ENCODE assay signal across 20 cellular contexts in genomic region chr14:54194501-54194900, GRCh38.
A peak's percentile ranks its signal among the peaks of the same experiment; 100 is the strongest.
DNase-seq lines count a peak whose midpoint lies in the region; ATAC-seq and TF ChIP-seq lines count a peak whose summit lies in the region.
"Had no signal": no experiment of that assay in that cellular context is flagged by ENCODE, and none has a peak within 500 bp of the region (broad histone marks: within the 10 kb centered on the region; RNA-seq: fewer than 3 reads in every experiment).

No MANE protein-coding gene starts in this region.

- WGBS in testis, 2 donors, result 75 to 79% methylated on average over 2 of the region's 2 CpGs

- TF ChIP-seq CTCF in cardiac fibroblast (IDR thresholded peaks at IDR 0.05; ENCODE audit: low read depth, low read length) (no peak), testis (IDR thresholded peaks at IDR 0.05) (no peak)

- H3K4me3 ChIP-seq in cardiac fibroblast (replicated peaks in 1 of 2; ENCODE audit: low read depth in 2 of 2, low read length in 2 of 2) (no peak overlapping the region), testis (no peak overlapping the region)
- H3K4me3 ChIP-seq: HAP-1 had no signal

- H3K27ac ChIP-seq in testis, result no peak overlapping the region
- H3K27ac ChIP-seq: C4-2B had no signal

- H3K36me3 ChIP-seq in testis (ENCODE audit: low read depth, missing control alignments), result no peaks in the 10 kb centered on the region
- H3K36me3 ChIP-seq: HAP-1 had no signal

- intact Hi-C loops in testis (cut with DNase I; ENCODE audit: low total_unique reads), result no loop called here

- no peaks in the 10 kb centered on the region for H3K27me3 ChIP-seq in testis

- DNase-seq in EH (ENCODE audit: low read depth) (peak; percentile 33), RPMI7951 (ENCODE audit: low read depth) (peak; percentile 34), cardiac fibroblast (ENCODE audit: low read depth in 2 of 2) (peak; percentile 36 to 63), iris pigment epithelial cell (ENCODE audit: low read depth) (peak; percentile 16), NCI-H2171 (lab: John Stamatoyannopoulos, UW) (no peak), DMS53 (lab: John Stamatoyannopoulos, UW) (no peak), testis (no peak)
- DNase-seq: AML-193, DND-41, Kasumi-1, NCI-H1092 treated with DMSO at 0.1 percent for 48 hours, NCI-H2081, NCI-H510A treated with DMSO at 0.1 percent for 48 hours, NCI-H82, OCI-M1, SHP77 had no signal

- no peak for TF ChIP-seq POLR2A in testis (IDR thresholded peaks at IDR 0.05)

- no peak for ATAC-seq in GM19023 (IDR thresholded peaks at IDR 0.05; ENCODE audit: unreplicated experiment)
- ATAC-seq: SK-N-SH treated with all-trans-retinoic acid at 6 μM for 48 hours had no signal

- no peaks in the 10 kb centered on the region for H3K4me1 ChIP-seq in testis
- H3K4me1 ChIP-seq: HAP-1 had no signal

- H3K9me3 ChIP-seq in testis, result no peaks in the 10 kb centered on the region
- H3K9me3 ChIP-seq: HAP-1 had no signal

Comparison
In these comparisons a context has a peak if more than half of its experiments do, and no peak if none do; other contexts are left out.
1. DNase-seq: peak in EH (single experiment), RPMI7951 (single experiment), cardiac fibroblast (2 of 2) and iris pigment epithelial cell (single experiment); none in NCI-H2171 (single experiment), DMS53 (single experiment) and testis (single experiment).